32 cellular contexts compared by ENCODE assay signal in the genomic region with DNA sequence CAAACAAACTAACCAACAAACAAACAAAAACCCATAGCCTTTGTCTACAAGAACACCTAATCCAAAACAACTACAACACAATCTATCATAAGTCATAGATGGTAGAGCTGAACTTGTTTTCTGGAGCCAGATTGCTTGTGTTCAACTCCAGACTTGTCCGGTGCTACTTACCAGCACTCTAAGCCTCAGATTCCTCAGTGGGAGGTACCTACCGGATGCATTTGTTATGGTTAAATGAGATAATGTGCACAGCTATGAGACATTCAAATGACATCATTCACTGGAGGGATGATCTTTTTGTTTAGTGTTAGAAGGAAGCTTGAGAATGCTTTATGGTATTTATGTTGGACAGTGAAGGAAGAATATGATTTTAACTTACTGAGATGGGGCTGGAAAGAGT.
"Had no signal": no experiment of that assay in that cellular context is flagged by ENCODE, and none has a peak within 500 bp of the region (broad histone marks: within the 10 kb centered on the region; RNA-seq: fewer than 3 reads in every experiment).

No MANE protein-coding gene starts in this region.

- H3K4me1 ChIP-seq: adrenal gland had no signal

- H3K4me3 ChIP-seq: adrenal gland, MG63, SK-N-MC had no signal

- H3K27me3 ChIP-seq: adrenal gland, MG63 had no signal

- H3K27ac ChIP-seq: adrenal gland, SK-N-MC had no signal

- H3K36me3 ChIP-seq: adrenal gland, MG63 had no signal

- FAIRE-seq: TTC549 had no signal

- ATAC-seq: activated CD8-positive, alpha-beta memory T cell treated with anti-CD3 and anti-CD28 coated beads, Interleukin-2, amount 10 ng/mL, durations not matched to agents 7 days and 5 days; Panc1; Right ventricle myocardium inferior; T-cell had no signal

- DNase-seq: activated B cell treated with CpG ODN at 0.5 μM for 24 hours; activated CD4-positive, alpha-beta T cell treated with anti-CD3 and anti-CD28 coated beads for 1 hour; activated CD4-positive, alpha-beta T cell treated with anti-CD3 and anti-CD28 coated beads, Interleukin-2, amount 10 ng/mL, durations not matched to agents 24 days and 14 days; activated CD4-positive, alpha-beta T cell treated with anti-CD3 and anti-CD28 coated beads, Interleukin-2, amount 50 U/mL, for 48 hours; activated CD8-positive, alpha-beta memory T cell treated with anti-CD3 and anti-CD28 coated beads, Interleukin-2, amount 10 ng/mL, durations not matched to agents 7 days and 5 days; activated naive CD4-positive, alpha-beta T cell treated with anti-CD3 and anti-CD28 coated beads, Interleukin-2, amount 50 U/mL, for 16 hours; activated naive CD8-positive, alpha-beta T cell treated with anti-CD3 and anti-CD28 coated beads, Interleukin-2, amount 10 ng/mL, durations not matched to agents 7 days and 5 days; activated T-cell treated with anti-CD3 and anti-CD28 coated beads for 4 hours; activated T-cell treated with anti-CD3 and anti-CD28 coated beads, Interleukin-2, amount 50 U/mL, for 48 hours; adrenal gland; aorta; caudate nucleus; KG1; MG63; MV-4-11; NCI-H1092 treated with DMSO at 0.1 percent for 48 hours; NCI-H1417 treated with DMSO at 0.1 percent for 48 hours; NCI-H1694; NCI-H2029; NCI-H345; NCI-H510A; NCI-H526 treated with DMSO at 0.1 percent for 48 hours; NCI-H82; OCI-M1; RPMI8226; T-cell; T-helper 2 cell; T1000 had no signal

- H3K9me3 ChIP-seq: adrenal gland, MG63 had no signal
